In genomic region chr16:56068816-56069215, GRCh38 we compare ENCODE assay signal across 15 cellular contexts.
DNase-seq lines count a peak whose midpoint lies in the region; ATAC-seq and TF ChIP-seq lines count a peak whose summit lies in the region.
"Had no signal": no experiment of that assay in that cellular context is flagged by ENCODE, and none has a peak within 500 bp of the region (broad histone marks: within the 10 kb centered on the region; RNA-seq: fewer than 3 reads in every experiment).

No MANE protein-coding gene starts in this region.

- H3K4me3 ChIP-seq in mammary epithelial cell (replicated peaks in 1 of 3; ENCODE audit: insufficient read depth in 1 of 3, low read depth in 2 of 3, low read length in 3 of 3): no peak overlapping the region
- H3K4me3 ChIP-seq: BLaER1, GM23248 had no signal

- H3K27me3 Mint-ChIP-seq in activated CD4-positive, alpha-beta memory T cell treated with anti-CD3 and anti-CD28 coated beads for 36 hours: no peaks in the 10 kb centered on the region

- WGBS in mammary epithelial cell (ENCODE audit: low coverage, missing lambda C conversion rate): 30% methylated on average over 3 of the region's 3 CpGs

- no peaks in the 10 kb centered on the region for H3K36me3 Mint-ChIP-seq in activated CD4-positive, alpha-beta memory T cell treated with anti-CD3 and anti-CD28 coated beads for 36 hours
- H3K36me3 Mint-ChIP-seq: CD4-positive, CD25-positive, alpha-beta regulatory T cell; CD8-positive, alpha-beta T cell had no signal

- no peak for TF ChIP-seq CTCF in RWPE1 (conservative IDR thresholded peaks at IDR 0.05; ENCODE audit: low read depth)
- TF ChIP-seq CTCF in mammary epithelial cell (conservative IDR thresholded peaks at IDR 0.05 in 1 of 2, IDR thresholded peaks at IDR 0.05 in 1 of 2; ENCODE audit: extremely low read depth in 1 of 2, insufficient read depth in 1 of 2, low read depth in 1 of 2, low read length in 2 of 2): no peak

- peak overlapping the region; percentile 61 for H3K4me2 ChIP-seq in mammary epithelial cell (ENCODE audit: insufficient read depth, low read depth, low read length)
- H3K4me2 ChIP-seq: BLaER1 had no signal

- dilution Hi-C loops in mammary epithelial cell (cut with HindIII; ENCODE audit: low sequenced_read_pairs): no loop called here

- peak overlapping the region; percentile 80 for H2AFZ ChIP-seq in mammary epithelial cell (ENCODE audit: low read depth, low read length)
- H2AFZ ChIP-seq: GM23248 had no signal

- H3K79me2 ChIP-seq in mammary epithelial cell (ENCODE audit: insufficient read depth, low read length): no peaks in the 10 kb centered on the region

- DNase-seq in RWPE1 (ENCODE audit: low spot score) (peak; percentile 59), mammary epithelial cell (peak; percentile 52), epithelial cell of prostate (ENCODE audit: low read depth, low spot score) (peak; percentile 5), NOMO-1 treated with DMSO at 0.1 percent for 48 hours (lab: John Stamatoyannopoulos, UW; ENCODE audit: unreplicated experiment) (no peak)
- DNase-seq in activated CD4-positive, alpha-beta memory T cell treated with anti-CD3 and anti-CD28 coated beads for 36 hours: no peak
- DNase-seq: Caco-2; CD8-positive, alpha-beta T cell; DMS153; GM23248; H7; HCEC 1CT had no signal

- no TSS peak for BruUV-seq in mammary epithelial cell (replicated peaks; lab: Mats Ljungman, UMichigan)

- CTCF ChIA-PET in RWPE1 (lab: Yijun Ruan, JAX): interaction anchor here (0.6 kb wide), 2 partner anchors 17 to 129 kb away, joined by 3 to 5 read pairs; no protein-coding TSS in a partner anchor
- CTCF ChIA-PET in mammary epithelial cell (lab: Charles Lee; ENCODE audit: low non-redundant PET): no interaction called here
- CTCF ChIA-PET in activated CD4-positive, alpha-beta memory T cell treated with anti-CD3 and anti-CD28 coated beads for 36 hours (lab: Charles Lee): no interaction called here

- intact Hi-C loops in mammary epithelial cell (cut with micrococcal nuclease): no loop called here
- intact Hi-C loops in activated CD4-positive, alpha-beta memory T cell treated with anti-CD3 and anti-CD28 coated beads for 36 hours (cut with micrococcal nuclease): no loop called here

- H3K4me3 Mint-ChIP-seq in activated CD4-positive, alpha-beta memory T cell treated with anti-CD3 and anti-CD28 coated beads for 36 hours: no peak overlapping the region
- H3K4me3 Mint-ChIP-seq: CD4-positive, CD25-positive, alpha-beta regulatory T cell; CD8-positive, alpha-beta T cell had no signal

- no peaks in the 10 kb centered on the region for H3K27me3 ChIP-seq in mammary epithelial cell (ENCODE audit: insufficient read depth, low read length)
- H3K27me3 ChIP-seq: BLaER1 had no signal

- H3K9me3 ChIP-seq in mammary epithelial cell (replicated peaks; ENCODE audit: insufficient read depth, low read length): no peaks in the 10 kb centered on the region
- H3K9me3 ChIP-seq: BLaER1, Caco-2 had no signal

- no peaks in the 10 kb centered on the region for H4K20me1 ChIP-seq in mammary epithelial cell (ENCODE audit: insufficient read depth, low read length)
- H4K20me1 ChIP-seq: BLaER1 had no signal

- H3K27ac ChIP-seq in RWPE1: no peak overlapping the region
- H3K27ac ChIP-seq in mammary epithelial cell (ENCODE audit: insufficient read depth, low read depth, low read length): no peak overlapping the region
- H3K27ac ChIP-seq in epithelial cell of prostate: no peak overlapping the region
- H3K27ac ChIP-seq: BLaER1, C4-2B, GM23248 had no signal

- H3K4me1 ChIP-seq in mammary epithelial cell (ENCODE audit: insufficient read depth, low read length): peaks cover 16% of the 10 kb centered on the region
- H3K4me1 ChIP-seq: BLaER1, Caco-2 had no signal

- POLR2A ChIA-PET in RWPE1 (lab: Yijun Ruan, JAX; ENCODE audit: low non-redundant PET): no interaction called here
- POLR2A ChIA-PET in activated CD4-positive, alpha-beta memory T cell treated with anti-CD3 and anti-CD28 coated beads for 36 hours (lab: Charles Lee): no interaction called here

- no peak for ATAC-seq in HG02885 (IDR thresholded peaks at IDR 0.05; ENCODE audit: poor library complexity, unreplicated experiment)
- ATAC-seq: CD8-positive, alpha-beta T cell had no signal

- H3K36me3 ChIP-seq in mammary epithelial cell (ENCODE audit: insufficient read depth, low read length): no peaks in the 10 kb centered on the region
- H3K36me3 ChIP-seq: BLaER1 had no signal

- no peaks in the 10 kb centered on the region for H3K4me1 Mint-ChIP-seq in activated CD4-positive, alpha-beta memory T cell treated with anti-CD3 and anti-CD28 coated beads for 36 hours (ENCODE audit: low read depth)
- H3K4me1 Mint-ChIP-seq: CD4-positive, CD25-positive, alpha-beta regulatory T cell had no signal

- in situ Hi-C loops in mammary epithelial cell (cut with MboI; ENCODE audit: low sequenced_read_pairs in 2 of 2): no loop called here

- no peaks in the 10 kb centered on the region for H3K9me3 Mint-ChIP-seq in activated CD4-positive, alpha-beta memory T cell treated with anti-CD3 and anti-CD28 coated beads for 36 hours
- H3K9me3 Mint-ChIP-seq: CD8-positive, alpha-beta T cell had no signal

- H3K9ac ChIP-seq in mammary epithelial cell (ENCODE audit: insufficient read depth, low read length): peak overlapping the region; percentile 14
- H3K9ac ChIP-seq: BLaER1, GM23248 had no signal

- no peak overlapping the region for H3K27ac Mint-ChIP-seq in activated CD4-positive, alpha-beta memory T cell treated with anti-CD3 and anti-CD28 coated beads for 36 hours
- H3K27ac Mint-ChIP-seq: CD4-positive, CD25-positive, alpha-beta regulatory T cell; CD8-positive, alpha-beta T cell had no signal

Comparison
In these comparisons a context has a peak if more than half of its experiments do, and no peak if none do; other contexts are left out.
1. DNase-seq: peak in RWPE1 (single experiment), mammary epithelial cell (single experiment) and epithelial cell of prostate (single experiment); none in activated CD4-positive, alpha-beta memory T cell treated with anti-CD3 and anti-CD28 coated beads for 36 hours (single experiment) and NOMO-1 treated with DMSO at 0.1 percent for 48 hours (single experiment).